Comparison of ENCODE assay signal across 31 cellular contexts in genomic region chr2:151078889-151079288, GRCh38.
DNase-seq lines count a peak whose midpoint lies in the region; ATAC-seq, FAIRE-seq and TF ChIP-seq lines count a peak whose summit lies in the region.
"Had no signal": no experiment of that assay in that cellular context is flagged by ENCODE, and none has a peak within 500 bp of the region (broad histone marks: within the 10 kb centered on the region; RNA-seq: fewer than 3 reads in every experiment).

No MANE protein-coding gene starts in this region.

- no peak overlapping the region for H3K9ac ChIP-seq in HepG2 (ENCODE audit: insufficient read depth, low read depth, low read length)
- no peak overlapping the region for H3K9ac ChIP-seq in K562 (ENCODE audit: insufficient read depth in 1 of 2, low read depth in 2 of 2, low read length in 2 of 2)
- H3K9ac ChIP-seq: BLaER1; BLaER1 treated with 17β-estradiol and CSF1 and Interleukin-3, amounts not matched to agents 10 nM and 100 nM had no signal

- intact Hi-C loops in HepG2 (cut with micrococcal nuclease; ENCODE audit: unreplicated experiment) (no loop called here), right lobe of liver (cut with DNase I) (no loop called here), K562 (cut with micrococcal nuclease) (no loop called here)

- POLR2A ChIA-PET in HepG2 (lab: Yijun Ruan, JAX), result no interaction called here
- POLR2A ChIA-PET in K562 (lab: Yijun Ruan, JAX), result no interaction called here

- TF ChIP-seq EP300 in HepG2 (IDR thresholded peaks at IDR 0.05; ENCODE audit: low read depth in 2 of 2, low read length in 2 of 2) (no peak), HepG2 (CRISPR knock-in tag; IDR thresholded peaks at IDR 0.05; ENCODE audit: borderline replicate concordance) (no peak), K562 (IDR thresholded peaks at IDR 0.05; ENCODE audit: low read length) (no peak)

- TF ChIP-seq RAD21 in HepG2 (CRISPR knock-in tag; IDR thresholded peaks at IDR 0.05) (no peak), K562 (CRISPR knock-in tag; conservative IDR thresholded peaks at IDR 0.05 in 1 of 2, IDR thresholded peaks at IDR 0.05 in 1 of 2) (no peak)

- H3K9me1 ChIP-seq in K562 (ENCODE audit: control insufficient read depth, insufficient read depth, low read length), result no peaks in the 10 kb centered on the region

- no peak for DNase-seq in HepG2 (ENCODE audit: low spot score)
- DNase-seq in right lobe of liver, result no peak
- DNase-seq in K562 (ENCODE audit: extremely low read depth in 1 of 4, low spot score in 3 of 4), result no peak
- no peak for DNase-seq in NOMO-1 treated with DMSO at 0.1 percent for 48 hours (lab: John Stamatoyannopoulos, UW; ENCODE audit: unreplicated experiment)
- DNase-seq: 8988T; ACHN; AML-193; BE2C; C1 segment of cervical spinal cord; Caco-2; Calu3; CD4-positive, alpha-beta memory T cell; CD4-positive, alpha-beta T cell; CD4-positive, CD25-positive, alpha-beta regulatory T cell; CD8-positive, alpha-beta memory T cell; CD8-positive, alpha-beta T cell; COR-L47; DMS 273 treated with DMSO at 0.1 percent for 48 hours; DMS153; DMS53; DMS79; DMS79 treated with DMSO at 0.1 percent for 48 hours; DND-41; EL had no signal

- ATAC-seq in HepG2 (no peak), right lobe of liver (no peak), K562 (no peak)
- ATAC-seq: A549; CD8-positive, alpha-beta T cell had no signal

- H2AFZ ChIP-seq in HepG2 (ENCODE audit: low read length) (no peak overlapping the region), K562 (ENCODE audit: low read depth, low read length) (no peak overlapping the region)

- no peaks in the 10 kb centered on the region for H3K79me2 ChIP-seq in HepG2 (ENCODE audit: insufficient read depth, low read length)
- no peaks in the 10 kb centered on the region for H3K79me2 ChIP-seq in K562 (ENCODE audit: control insufficient read depth, insufficient read depth, low read length)

- CTCF ChIA-PET in HepG2 (lab: Yijun Ruan, JAX; ENCODE audit: low intra/inter-chr PET ratio, low total read pairs) (no interaction called here), K562 (lab: Yijun Ruan, JAX; ENCODE audit: low intra/inter-chr PET ratio) (no interaction called here)

- H3K27ac ChIP-seq in HepG2 (ENCODE audit: extremely low read length, insufficient read depth, low read length) (no peak overlapping the region), right lobe of liver (no peak overlapping the region), K562 (ENCODE audit: extremely low read depth, low read depth, low read length) (no peak overlapping the region)
- H3K27ac ChIP-seq: 22Rv1; A549; BLaER1; BLaER1 treated with 17β-estradiol and CSF1 and Interleukin-3, amounts not matched to agents 10 nM and 100 nM; C4-2B had no signal

- no peaks in the 10 kb centered on the region for H3K4me1 ChIP-seq in HepG2 (ENCODE audit: insufficient read depth, low read length)
- no peaks in the 10 kb centered on the region for H3K4me1 ChIP-seq in right lobe of liver
- no peaks in the 10 kb centered on the region for H3K4me1 ChIP-seq in K562 (replicated peaks in 1 of 2; ENCODE audit: control insufficient read depth in 2 of 2, insufficient read depth in 2 of 2, low read length in 2 of 2)
- H3K4me1 ChIP-seq: A549, BE2C, BLaER1, Caco-2 had no signal

- TF ChIP-seq CTCF in HepG2 (CRISPR knock-in tag; IDR thresholded peaks at IDR 0.05), result no peak
- no peak for TF ChIP-seq CTCF in right lobe of liver (IDR thresholded peaks at IDR 0.05)
- TF ChIP-seq CTCF in K562 (IDR thresholded peaks at IDR 0.05 in 2 of 3, conservative IDR thresholded peaks at IDR 0.05 in 1 of 3; ENCODE audit: insufficient read depth in 2 of 3, low read depth in 1 of 3, low read length in 3 of 3), result no peak

- in situ Hi-C loops in HepG2 (cut with HindIII; ENCODE audit: extremely low pct_ligation_motif_present, low pct_unique_long_range_greater_than_20kb), result no loop called here
- in situ Hi-C loops in K562 (cut with MboI), result no loop called here

- no peak for FAIRE-seq in HepG2 (lab: Jason Lieb, UNC)
- FAIRE-seq in K562 (lab: Jason Lieb, UNC), result no peak
- FAIRE-seq: A204.1, A549, D721Med had no signal

- H3K4me2 ChIP-seq in HepG2 (ENCODE audit: low read depth, low read length) (no peak overlapping the region), K562 (ENCODE audit: insufficient read depth, low read length) (no peak overlapping the region)
- H3K4me2 ChIP-seq: A549; BLaER1; BLaER1 treated with 17β-estradiol and CSF1 and Interleukin-3, amounts not matched to agents 10 nM and 100 nM had no signal

- H3K4me3 ChIP-seq in HepG2 (replicated peaks in 1 of 3; ENCODE audit: insufficient read depth in 1 of 3, low read depth in 2 of 3, low read length in 3 of 3) (no peak overlapping the region), right lobe of liver (no peak overlapping the region), K562 (no peak overlapping the region)
- H3K4me3 ChIP-seq: A549; BLaER1; BLaER1 treated with 17β-estradiol and CSF1 and Interleukin-3, amounts not matched to agents 10 nM and 100 nM had no signal

- no TSS peak for BruUV-seq in HepG2 (replicated peaks; lab: Mats Ljungman, UMichigan)
- BruUV-seq in K562 (replicated peaks; lab: Mats Ljungman, UMichigan), result no TSS peak

- TF ChIP-seq POLR2A in HepG2 (IDR thresholded peaks at IDR 0.05; ENCODE audit: insufficient read depth in 1 of 2, low read depth in 2 of 2, low read length in 2 of 2), result no peak
- TF ChIP-seq POLR2A in right lobe of liver (IDR thresholded peaks at IDR 0.05), result no peak
- TF ChIP-seq POLR2A in K562 (conservative IDR thresholded peaks at IDR 0.05), result no peak

- no peaks in the 10 kb centered on the region for H4K20me1 ChIP-seq in HepG2 (ENCODE audit: insufficient read depth, low read length)
- no peaks in the 10 kb centered on the region for H4K20me1 ChIP-seq in K562 (replicated peaks; ENCODE audit: control insufficient read depth, insufficient read depth, low read length)
- H4K20me1 ChIP-seq: BLaER1; BLaER1 treated with 17β-estradiol and CSF1 and Interleukin-3, amounts not matched to agents 10 nM and 100 nM had no signal

- H3K27me3 ChIP-seq in HepG2 (ENCODE audit: control insufficient read depth in 1 of 2, insufficient read depth in 2 of 2, low read length in 2 of 2) (no peaks in the 10 kb centered on the region), right lobe of liver (no peaks in the 10 kb centered on the region), K562 (ENCODE audit: control insufficient read depth in 2 of 2, insufficient read depth in 2 of 2, low read length in 2 of 2) (no peaks in the 10 kb centered on the region)
- H3K27me3 ChIP-seq: BE2C; BLaER1; BLaER1 treated with 17β-estradiol and CSF1 and Interleukin-3, amounts not matched to agents 10 nM and 100 nM had no signal

- H3K36me3 ChIP-seq in HepG2 (replicated peaks in 1 of 2; ENCODE audit: control insufficient read depth in 1 of 2, insufficient read depth in 2 of 2, low read length in 2 of 2) (no peaks in the 10 kb centered on the region), right lobe of liver (no peaks in the 10 kb centered on the region), K562 (ENCODE audit: control insufficient read depth, insufficient read depth, low read length) (no peaks in the 10 kb centered on the region)
- H3K36me3 ChIP-seq: BE2C; BLaER1; BLaER1 treated with 17β-estradiol and CSF1 and Interleukin-3, amounts not matched to agents 10 nM and 100 nM had no signal

- no peaks in the 10 kb centered on the region for H3K9me3 ChIP-seq in HepG2 (ENCODE audit: low read length)
- H3K9me3 ChIP-seq in right lobe of liver, result no peaks in the 10 kb centered on the region
- H3K9me3 ChIP-seq in K562 (replicated peaks; ENCODE audit: control insufficient read depth, insufficient read depth, low read depth, low read length), result no peaks in the 10 kb centered on the region
- H3K9me3 ChIP-seq: BE2C, BLaER1, Caco-2 had no signal

TF ChIP-seq in HepG2, 621 proteins besides CTCF, POLR2A, EP300 and RAD21:
- peak; percentile 59; the same call in 1 of the 2 replicates for TF ChIP-seq MAFF (IDR thresholded peaks at IDR 0.05; ENCODE audit: low read depth, low read length)
- TF ChIP-seq AHR (CRISPR knock-in tag; IDR thresholded peaks at IDR 0.05), result no peak
- peak; percentile 31 to 72; a peak in 3 of 4 replicates for TF ChIP-seq MAFK (conservative IDR thresholded peaks at IDR 0.05 in 1 of 2, IDR thresholded peaks at IDR 0.05 in 1 of 2; ENCODE audit: low read length in 2 of 2)

TF ChIP-seq in K562, 482 proteins besides CTCF, POLR2A, EP300 and RAD21:
- TF ChIP-seq EGR1 (conservative IDR thresholded peaks at IDR 0.05), result no peak
- TF ChIP-seq ZNF316 (IDR thresholded peaks at IDR 0.05), result peak; percentile 40; the same call in 1 of the 2 replicates

Comparison
In these comparisons a context has a peak if more than half of its experiments do, and no peak if none do; other contexts are left out.
1. Of the 241 proteins assayed by ChIP-seq in both HepG2 and K562: peak only in HepG2: MAFF and MAFK; only in K562: none; in both: none; in neither: 239.